Comparison of ENCODE assay signal across 17 cellular contexts in genomic region chr4:61555789-61556188, GRCh38.
DNase-seq lines count a peak whose midpoint lies in the region; ATAC-seq, FAIRE-seq and TF ChIP-seq lines count a peak whose summit lies in the region.
"Had no signal": no experiment of that assay in that cellular context is flagged by ENCODE, and none has a peak within 500 bp of the region (broad histone marks: within the 10 kb centered on the region; RNA-seq: fewer than 3 reads in every experiment).

No MANE protein-coding gene starts in this region.

- H3K4me1 Mint-ChIP-seq in astrocyte (ENCODE audit: low read depth, unreplicated experiment) = peaks cover 24% of the 10 kb centered on the region
- H3K4me1 Mint-ChIP-seq: activated B cell treated with CpG ODN at 0.5 μM for 24 hours had no signal

- no peak overlapping the region for H3K4me3 Mint-ChIP-seq in astrocyte (ENCODE audit: unreplicated experiment)
- H3K4me3 Mint-ChIP-seq: activated B cell treated with CpG ODN at 0.5 μM for 24 hours, nephron progenitor cell had no signal

- DNase-seq in LNCaP clone FGC (ENCODE audit: low read depth) (peak; percentile 4), astrocyte (ENCODE audit: low read depth) (peak; percentile 84), left ventricle myocardium superior (no peak), renal cortical epithelial cell (ENCODE audit: low read depth) (peak; percentile 13), NCI-H446 (lab: John Stamatoyannopoulos, UW) (no peak), globus pallidus (ENCODE audit: low spot score) (no peak), NK-92 (lab: John Stamatoyannopoulos, UW; ENCODE audit: unreplicated experiment) (no peak)
- DNase-seq in activated CD8-positive, alpha-beta memory T cell treated with anti-CD3 and anti-CD28 coated beads, Interleukin-2, amount 50 U/mL, for 48 hours = no peak
- DNase-seq: activated B cell treated with CpG ODN at 0.5 μM for 24 hours, GDM1, NCI-H1105 treated with DMSO at 0.1 percent for 48 hours, NCI-H446 treated with DMSO at 0.1 percent for 48 hours, nephron progenitor cell had no signal

- H3K27ac Mint-ChIP-seq in astrocyte (ENCODE audit: unreplicated experiment) = peak overlapping the region; percentile 26
- H3K27ac Mint-ChIP-seq: activated B cell treated with CpG ODN at 0.5 μM for 24 hours, nephron progenitor cell had no signal

- H3K4me1 ChIP-seq in astrocyte (ENCODE audit: insufficient read depth, low read length) = peaks cover 16% of the 10 kb centered on the region
- H3K4me1 ChIP-seq: suprapubic skin had no signal

- no peaks in the 10 kb centered on the region for H3K9me3 ChIP-seq in astrocyte (ENCODE audit: insufficient read depth, low read depth, low read length)
- H3K9me3 ChIP-seq: suprapubic skin had no signal

- no peak for FAIRE-seq in astrocyte (lab: Jason Lieb, UNC)
- FAIRE-seq: GM18507, HTR-8/SVneo had no signal

- no peaks in the 10 kb centered on the region for H3K27me3 ChIP-seq in astrocyte (ENCODE audit: insufficient read depth, low read length)
- H3K27me3 ChIP-seq: suprapubic skin had no signal

- H4K20me1 ChIP-seq in astrocyte (ENCODE audit: insufficient read depth, low read length) = no peaks in the 10 kb centered on the region

- H3K27ac ChIP-seq in astrocyte (ENCODE audit: low read depth, low read length) = peak overlapping the region; percentile 60
- H3K27ac ChIP-seq: suprapubic skin had no signal

- H3K4me3 ChIP-seq in LNCaP clone FGC (ENCODE audit: low read depth, low read length) (no peak overlapping the region), astrocyte (ENCODE audit: insufficient read depth, low read depth, low read length) (no peak overlapping the region)
- H3K4me3 ChIP-seq: suprapubic skin had no signal

- peak overlapping the region; percentile 40 for H3K9ac ChIP-seq in astrocyte (ENCODE audit: low read length)

- no peaks in the 10 kb centered on the region for H3K9me3 Mint-ChIP-seq in astrocyte (ENCODE audit: unreplicated experiment)
- H3K9me3 Mint-ChIP-seq: activated B cell treated with CpG ODN at 0.5 μM for 24 hours, nephron progenitor cell had no signal

- H3K79me2 ChIP-seq in astrocyte (ENCODE audit: insufficient read depth, low read length) = no peaks in the 10 kb centered on the region

- no peaks in the 10 kb centered on the region for H3K36me3 ChIP-seq in astrocyte (ENCODE audit: insufficient read depth, low read length)
- H3K36me3 ChIP-seq: suprapubic skin had no signal

- no peak for TF ChIP-seq CTCF in LNCaP clone FGC (IDR thresholded peaks at IDR 0.05; ENCODE audit: control insufficient read depth, extremely low read depth, insufficient read depth)
- no peak for TF ChIP-seq CTCF in astrocyte (IDR thresholded peaks at IDR 0.05; ENCODE audit: insufficient read depth, low read depth, low read length)

- H2AFZ ChIP-seq in astrocyte (ENCODE audit: low read depth, low read length) = no peak overlapping the region

- peak overlapping the region; percentile 29 for H3K4me2 ChIP-seq in astrocyte (ENCODE audit: low read length)

- no peaks in the 10 kb centered on the region for H3K27me3 Mint-ChIP-seq in astrocyte (ENCODE audit: low read depth, unreplicated experiment)
- H3K27me3 Mint-ChIP-seq: activated B cell treated with CpG ODN at 0.5 μM for 24 hours had no signal

- no peaks in the 10 kb centered on the region for H3K36me3 Mint-ChIP-seq in astrocyte (ENCODE audit: low read depth, unreplicated experiment)

- intact Hi-C loops in left ventricle myocardium superior (cut with micrococcal nuclease) = no loop called here

- ATAC-seq in left ventricle myocardium superior = peak; percentile 82
- ATAC-seq: HCT116 had no signal

Comparison
In these comparisons a context has a peak if more than half of its experiments do, and no peak if none do; other contexts are left out.
1. DNase-seq: peak in LNCaP clone FGC (single experiment), astrocyte (single experiment) and renal cortical epithelial cell (single experiment); none in left ventricle myocardium superior (single experiment), NCI-H446 (0 of 2), globus pallidus (single experiment), NK-92 (single experiment) and activated CD8-positive, alpha-beta memory T cell treated with anti-CD3 and anti-CD28 coated beads, Interleukin-2, amount 50 U/mL, for 48 hours (single experiment).